ENCODE assay signal across 8 cellular contexts in the genomic region with DNA sequence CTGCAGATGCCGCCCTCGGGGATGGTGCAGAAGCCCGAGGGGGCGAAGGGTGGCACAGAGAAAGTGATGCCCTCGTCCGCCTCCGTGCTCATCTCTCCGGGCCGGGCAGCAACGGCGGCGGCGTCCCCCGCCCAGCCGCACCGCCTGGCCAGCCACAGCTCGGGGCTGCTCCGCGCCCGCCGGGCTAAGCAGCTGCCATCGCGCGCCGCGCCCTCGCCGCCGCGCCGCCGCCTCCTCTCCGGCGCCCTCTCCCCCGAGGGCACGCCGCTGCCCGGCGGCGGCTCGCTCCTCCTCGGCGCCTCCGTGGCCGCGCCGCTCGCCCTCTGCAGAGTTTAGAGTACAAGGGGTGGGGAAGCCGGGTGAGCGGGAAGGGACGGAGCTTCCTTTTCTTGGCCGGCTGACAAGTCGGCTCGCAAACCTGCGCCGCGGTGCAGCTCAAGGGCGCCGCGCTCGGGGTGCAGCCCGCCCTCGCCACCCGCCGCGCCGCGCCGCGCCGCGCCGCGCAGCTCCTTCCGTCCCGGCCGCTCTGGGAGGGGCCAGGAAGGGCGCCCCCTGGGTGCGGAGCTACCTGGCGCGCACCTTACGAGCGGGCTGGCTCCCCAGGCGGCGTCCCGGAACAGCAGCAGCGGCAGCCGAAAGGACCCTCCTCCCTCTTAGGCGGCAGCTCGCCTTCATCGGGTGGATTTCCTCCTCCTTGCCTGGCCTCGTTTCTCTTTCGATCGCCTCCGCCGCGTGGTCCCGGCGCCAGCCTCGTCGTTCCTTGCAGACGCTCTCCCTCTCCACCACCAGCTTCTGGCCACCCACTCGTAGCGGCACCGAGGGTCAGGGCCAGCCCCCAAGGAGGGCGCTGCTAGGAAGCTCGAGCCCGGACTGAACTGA. TPM values are rescaled to one million over a fixed set of nuclear protein-coding genes. Genes with fewer than 3 reads are reported as not detected.
DNase-seq lines count a peak whose midpoint lies in the region; ATAC-seq and TF ChIP-seq lines count a peak whose summit lies in the region.

A gene with protein sequence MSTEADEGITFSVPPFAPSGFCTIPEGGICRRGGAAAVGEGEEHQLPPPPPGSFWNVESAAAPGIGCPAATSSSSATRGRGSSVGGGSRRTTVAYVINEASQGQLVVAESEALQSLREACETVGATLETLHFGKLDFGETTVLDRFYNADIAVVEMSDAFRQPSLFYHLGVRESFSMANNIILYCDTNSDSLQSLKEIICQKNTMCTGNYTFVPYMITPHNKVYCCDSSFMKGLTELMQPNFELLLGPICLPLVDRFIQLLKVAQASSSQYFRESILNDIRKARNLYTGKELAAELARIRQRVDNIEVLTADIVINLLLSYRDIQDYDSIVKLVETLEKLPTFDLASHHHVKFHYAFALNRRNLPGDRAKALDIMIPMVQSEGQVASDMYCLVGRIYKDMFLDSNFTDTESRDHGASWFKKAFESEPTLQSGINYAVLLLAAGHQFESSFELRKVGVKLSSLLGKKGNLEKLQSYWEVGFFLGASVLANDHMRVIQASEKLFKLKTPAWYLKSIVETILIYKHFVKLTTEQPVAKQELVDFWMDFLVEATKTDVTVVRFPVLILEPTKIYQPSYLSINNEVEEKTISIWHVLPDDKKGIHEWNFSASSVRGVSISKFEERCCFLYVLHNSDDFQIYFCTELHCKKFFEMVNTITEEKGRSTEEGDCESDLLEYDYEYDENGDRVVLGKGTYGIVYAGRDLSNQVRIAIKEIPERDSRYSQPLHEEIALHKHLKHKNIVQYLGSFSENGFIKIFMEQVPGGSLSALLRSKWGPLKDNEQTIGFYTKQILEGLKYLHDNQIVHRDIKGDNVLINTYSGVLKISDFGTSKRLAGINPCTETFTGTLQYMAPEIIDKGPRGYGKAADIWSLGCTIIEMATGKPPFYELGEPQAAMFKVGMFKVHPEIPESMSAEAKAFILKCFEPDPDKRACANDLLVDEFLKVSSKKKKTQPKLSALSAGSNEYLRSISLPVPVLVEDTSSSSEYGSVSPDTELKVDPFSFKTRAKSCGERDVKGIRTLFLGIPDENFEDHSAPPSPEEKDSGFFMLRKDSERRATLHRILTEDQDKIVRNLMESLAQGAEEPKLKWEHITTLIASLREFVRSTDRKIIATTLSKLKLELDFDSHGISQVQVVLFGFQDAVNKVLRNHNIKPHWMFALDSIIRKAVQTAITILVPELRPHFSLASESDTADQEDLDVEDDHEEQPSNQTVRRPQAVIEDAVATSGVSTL (N-terminal part only) (minus strand): TSS at position 412 of the 879 bp plus-strand sequence. CDS start 320 bp downstream, at position 92.

- TF ChIP-seq CTCF in hepatocyte (IDR thresholded peaks at IDR 0.05; ENCODE audit: poor library complexity), result peak; percentile 36

- peaks cover 5% of the 10 kb centered on the region for H3K79me2 ChIP-seq in hepatocyte

- H3K4me3 ChIP-seq in hepatocyte, result peak within 1 kb of the TSS; percentile 69

- no peaks in the 10 kb centered on the region for H3K27me3 ChIP-seq in hepatocyte

- peak; percentile 75 for DNase-seq in NCI-H1417 treated with DMSO at 0.1 percent for 48 hours (lab: John Stamatoyannopoulos, UW)
- DNase-seq in anterior cingulate cortex (lab: John Stamatoyannopoulos, UW), result peak in 55 of 58 donors; percentile 43 to 86 (median 69)
- peak; percentile 91 for DNase-seq in hepatocyte (ENCODE audit: low spot score)
- DNase-seq in sciatic nerve (ENCODE audit: low spot score), result peak; percentile 91
- DNase-seq in COLO829 (ENCODE audit: low spot score), result no peak

- intact Hi-C loops in T-helper 2 cell treated with Interferon-gamma antibody and Interleukin-4, amounts not matched to agents 100 ng/mL and 5 ng/mL, for 36 hours (cut with micrococcal nuclease), result loop anchor here (1.0 to 10.0 kb wide), 4 partner anchors 39 to 508 kb away; a partner anchor contains a TSS
- intact Hi-C loops in sciatic nerve (cut with DNase I), result loop anchor here (10.0 kb wide), 1 partner anchor 148 kb away; no protein-coding TSS in a partner anchor

- ATAC-seq in HG02798 (IDR thresholded peaks at IDR 0.05; ENCODE audit: poor library complexity, unreplicated experiment) (peak; percentile 69), sciatic nerve (peak; percentile 83)

- TF ChIP-seq POLR2A in GM15510 (IDR thresholded peaks at IDR 0.05; ENCODE audit: borderline replicate concordance, extremely low read depth, insufficient read length), result peak; percentile 53

- WGBS in hepatocyte (ENCODE audit: low lambda C conversion rate, missing lambda C conversion rate), result under 1% methylated on average over 75 of the region's 108 CpGs

- H4K20me1 ChIP-seq in hepatocyte (ENCODE audit: insufficient read depth, poor library complexity, severe bottlenecking), result no peaks in the 10 kb centered on the region

- peak within 1 kb of the TSS; percentile 93 for H3K4me2 ChIP-seq in hepatocyte

- H3K9me3 ChIP-seq in hepatocyte (ENCODE audit: low read depth), result no peaks in the 10 kb centered on the region

- peaks cover 6% of the 10 kb centered on the region for H3K4me1 ChIP-seq in hepatocyte (ENCODE audit: insufficient read depth)

- peak within 1 kb of the TSS; percentile 87 for H3K27ac ChIP-seq in hepatocyte

- no peaks in the 10 kb centered on the region for H3K36me3 ChIP-seq in hepatocyte (replicated peaks; ENCODE audit: insufficient read depth, low read depth)

- no peaks in the 10 kb centered on the region for H3K9me2 ChIP-seq in hepatocyte (replicated peaks; ENCODE audit: insufficient read depth)

- H2AFZ ChIP-seq in hepatocyte, result peak within 1 kb of the TSS; percentile 99

RNA-seq across cellular contexts. Expression of the gene that starts here (rescaled TPM):
- 24.0 and 24.4 TPM in 2 replicates for total RNA-seq in T-helper 2 cell treated with Interferon-gamma antibody and Interleukin-4, amounts not matched to agents 100 ng/mL and 5 ng/mL, for 36 hours
- total RNA-seq in hepatocyte (3.9 and 5.9 TPM in 2 replicates), sciatic nerve (18.9 TPM)
- 2.1 and 2.2 TPM in 2 replicates for polyA plus RNA-seq in hepatocyte
